ENCODE assay signal across 19 cellular contexts in the genomic region with DNA sequence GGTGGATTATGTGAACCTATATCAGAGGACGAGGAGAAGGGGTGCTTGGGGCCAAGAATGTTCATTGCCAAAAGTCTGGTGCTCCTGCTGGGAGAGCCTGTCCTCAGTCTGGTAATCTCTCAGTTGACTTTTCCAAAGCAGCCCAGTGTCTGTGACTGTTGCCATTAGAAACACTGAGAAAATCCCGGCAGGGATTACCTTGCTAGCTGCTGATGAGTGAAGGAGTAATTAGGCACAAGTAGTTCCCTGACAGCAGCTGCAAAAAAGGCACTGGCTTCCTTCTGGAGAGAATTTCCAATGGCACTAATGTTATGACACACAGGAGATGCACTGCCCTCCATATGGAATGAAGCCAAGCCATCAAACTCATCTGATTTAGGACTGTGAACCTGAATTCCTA.
"Had no signal": no experiment of that assay in that cellular context is flagged by ENCODE, and none has a peak within 500 bp of the region (broad histone marks: within the 10 kb centered on the region; RNA-seq: fewer than 3 reads in every experiment).

No MANE protein-coding gene starts in this region.

- H3K4me1 ChIP-seq: lower lobe of right lung, prostate gland had no signal

- H3K36me3 ChIP-seq: lower lobe of right lung, prostate gland, tibial nerve had no signal

- H3K4me3 Mint-ChIP-seq: activated CD8-positive, alpha-beta memory T cell treated with anti-CD3 and anti-CD28 coated beads, Interleukin-2, amount 10 ng/mL, durations not matched to agents 7 days and 5 days; activated T-cell treated with anti-CD3 and anti-CD28 coated beads, Interleukin-2, amount 50 U/mL, for 24 hours; brain; central memory CD8-positive, alpha-beta T cell; naive thymus-derived CD4-positive, alpha-beta T cell; stimulated activated naive B cell treated with anti-CD40 and anti-IgM and Interleukin-4, amounts not matched to agents 10 μg/mL and 1 μg/mL and 100 μg/mL, for 72 hours; T-helper 1 cell treated with Interleukin-12 subunit alpha and Interleukin-12 subunit beta and Interleukin-4 antibody, amounts not matched to agents 30 μg/mL and 1 μg/mL, for 36 hours had no signal

- H3K4me1 Mint-ChIP-seq: activated CD8-positive, alpha-beta memory T cell treated with anti-CD3 and anti-CD28 coated beads, Interleukin-2, amount 10 ng/mL, durations not matched to agents 7 days and 5 days; central memory CD8-positive, alpha-beta T cell; naive thymus-derived CD4-positive, alpha-beta T cell; stimulated activated naive B cell treated with anti-CD40 and anti-IgM and Interleukin-4, amounts not matched to agents 10 μg/mL and 1 μg/mL and 100 μg/mL, for 72 hours had no signal

- H3K27ac Mint-ChIP-seq: activated CD8-positive, alpha-beta memory T cell treated with anti-CD3 and anti-CD28 coated beads, Interleukin-2, amount 10 ng/mL, durations not matched to agents 7 days and 5 days; activated naive CD4-positive, alpha-beta T cell treated with anti-CD3 and anti-CD28 coated beads, Interleukin-2, amount 50 U/mL, for 72 hours; activated T-cell treated with anti-CD3 and anti-CD28 coated beads, Interleukin-2, amount 50 U/mL, for 24 hours; naive thymus-derived CD4-positive, alpha-beta T cell; stimulated activated naive B cell treated with anti-CD40 and anti-IgM and Interleukin-4, amounts not matched to agents 10 μg/mL and 1 μg/mL and 100 μg/mL, for 72 hours; T-helper 1 cell treated with Interleukin-12 subunit alpha and Interleukin-12 subunit beta and Interleukin-4 antibody, amounts not matched to agents 30 μg/mL and 1 μg/mL, for 36 hours had no signal

- H3K9me3 ChIP-seq: lower lobe of right lung, prostate gland, tibial nerve had no signal

- H3K4me3 ChIP-seq: lower lobe of right lung, prostate gland, tibial nerve had no signal

- H3K36me3 Mint-ChIP-seq: activated CD8-positive, alpha-beta memory T cell treated with anti-CD3 and anti-CD28 coated beads, Interleukin-2, amount 10 ng/mL, durations not matched to agents 7 days and 5 days; activated naive CD4-positive, alpha-beta T cell treated with anti-CD3 and anti-CD28 coated beads, Interleukin-2, amount 50 U/mL, for 72 hours; brain; naive thymus-derived CD4-positive, alpha-beta T cell; stimulated activated naive B cell treated with anti-CD40 and anti-IgM and Interleukin-4, amounts not matched to agents 10 μg/mL and 1 μg/mL and 100 μg/mL, for 72 hours had no signal

- H3K27me3 Mint-ChIP-seq: activated CD8-positive, alpha-beta memory T cell treated with anti-CD3 and anti-CD28 coated beads, Interleukin-2, amount 10 ng/mL, durations not matched to agents 7 days and 5 days; activated T-cell treated with anti-CD3 and anti-CD28 coated beads, Interleukin-2, amount 50 U/mL, for 24 hours; central memory CD8-positive, alpha-beta T cell; naive thymus-derived CD4-positive, alpha-beta T cell; stimulated activated naive B cell treated with anti-CD40 and anti-IgM and Interleukin-4, amounts not matched to agents 10 μg/mL and 1 μg/mL and 100 μg/mL, for 72 hours had no signal

- H3K9me3 Mint-ChIP-seq: stimulated activated naive B cell treated with anti-CD40 and anti-IgM and Interleukin-4, amounts not matched to agents 10 μg/mL and 1 μg/mL and 100 μg/mL, for 72 hours had no signal

- H3K27me3 ChIP-seq: tibial nerve had no signal

- DNase-seq: activated CD4-positive, alpha-beta T cell treated with anti-CD3 and anti-CD28 coated beads, Interleukin-2, amount 50 U/mL, for 1 hour; activated CD8-positive, alpha-beta memory T cell treated with anti-CD3 and anti-CD28 coated beads, Interleukin-2, amount 10 ng/mL, durations not matched to agents 7 days and 5 days; activated effector memory CD4-positive, alpha-beta T cell treated with Interleukin-2 at 50 U/mL for 16 hours; activated T-cell treated with anti-CD3 and anti-CD28 coated beads, Interleukin-2, amount 50 U/mL, for 24 hours; amniotic stem cell; cortex of kidney; erythroblast; hippocampal formation; lower lobe of right lung; naive thymus-derived CD4-positive, alpha-beta T cell; occipital lobe; stimulated activated CD4-positive, alpha-beta T cell treated with anti-CD3 and anti-CD28 coated beads, Interleukin-2, amount 100 ng/mL, for 24 hours; stimulated activated naive B cell treated with anti-CD40 and anti-IgM and Interleukin-4, amounts not matched to agents 10 μg/mL and 1 μg/mL and 100 μg/mL, for 72 hours had no signal

- H3K27ac ChIP-seq: lower lobe of right lung, prostate gland, tibial nerve had no signal
